ENCODE assay signal across 1 cellular context in genomic region chr17:48816774-48817590, GRCh38.
TF ChIP-seq lines count a peak whose summit lies in the region.

Gene TTLL6, minus strand, starts transcription at chr17:48817229. Its CDS starts 157 bp downstream, at chr17:48817072.

TF ChIP-seq in WTC11, 78 proteins besides CTCF, POLR2A, EP300 and RAD21 (continued from another document):
- peak; percentile 49; the same call in 1 of the 2 replicates for TF ChIP-seq ETV6 (CRISPR knock-in tag; IDR thresholded peaks at IDR 0.05)
- no peak for TF ChIP-seq IRF2 (CRISPR knock-in tag; IDR thresholded peaks at IDR 0.05; ENCODE audit: borderline replicate concordance, low read depth)
- TF ChIP-seq MXD4 (CRISPR knock-in tag; IDR thresholded peaks at IDR 0.05; ENCODE audit: borderline replicate concordance) = no peak
- TF ChIP-seq ARID4B (CRISPR knock-in tag; IDR thresholded peaks at IDR 0.05; ENCODE audit: borderline replicate concordance) = 0 out of 2 replicates have a peak, but pooled peaks have one; percentile 35
- TF ChIP-seq ERG (CRISPR knock-in tag; IDR thresholded peaks at IDR 0.05) = no peak
- TF ChIP-seq USF1 (CRISPR knock-in tag; IDR thresholded peaks at IDR 0.05) = no peak
- TF ChIP-seq GTF2I (CRISPR knock-in tag; conservative IDR thresholded peaks at IDR 0.05) = no peak
- TF ChIP-seq JUN (CRISPR knock-in tag; IDR thresholded peaks at IDR 0.05) = no peak
- TF ChIP-seq MYBL2 (CRISPR knock-in tag; IDR thresholded peaks at IDR 0.05) = no peak
- no peak for TF ChIP-seq E2F1 (CRISPR knock-in tag; IDR thresholded peaks at IDR 0.05)
- peak; percentile 33; the same call in 1 of the 2 replicates for TF ChIP-seq NFYB (CRISPR knock-in tag; conservative IDR thresholded peaks at IDR 0.05; ENCODE audit: low read depth)
- TF ChIP-seq ATF1 (CRISPR knock-in tag; IDR thresholded peaks at IDR 0.05) = no peak
- no peak for TF ChIP-seq ZSCAN18 (CRISPR knock-in tag; IDR thresholded peaks at IDR 0.05)
- 0 out of 2 replicates have a peak, but pooled peaks have one; percentile 48 for TF ChIP-seq NFE2L1 (CRISPR knock-in tag; IDR thresholded peaks at IDR 0.05)
- no peak for TF ChIP-seq ATF3 (CRISPR knock-in tag; conservative IDR thresholded peaks at IDR 0.05)
- TF ChIP-seq MLX (CRISPR knock-in tag; IDR thresholded peaks at IDR 0.05) = no peak
- peak; percentile 68; the same call in 1 of the 2 replicates for TF ChIP-seq E2F5 (CRISPR knock-in tag; IDR thresholded peaks at IDR 0.05)
- no peak for TF ChIP-seq ZNF425 (CRISPR knock-in tag; conservative IDR thresholded peaks at IDR 0.05)
- no peak for TF ChIP-seq ZNF263 (CRISPR knock-in tag; IDR thresholded peaks at IDR 0.05; ENCODE audit: low read depth)
- 0 out of 2 replicates have a peak, but pooled peaks have one; percentile 53 for TF ChIP-seq CBFB (CRISPR knock-in tag; IDR thresholded peaks at IDR 0.05; ENCODE audit: low read depth)
- TF ChIP-seq FOXP4 (CRISPR knock-in tag; IDR thresholded peaks at IDR 0.05) = peak; percentile 56; the same call in 1 of the 2 replicates
- TF ChIP-seq NR3C1 (CRISPR knock-in tag; conservative IDR thresholded peaks at IDR 0.05; ENCODE audit: low read depth) = no peak
- no peak for TF ChIP-seq PREB (CRISPR knock-in tag; IDR thresholded peaks at IDR 0.05; ENCODE audit: borderline replicate concordance)
- 0 out of 2 replicates have a peak, but pooled peaks have one; percentile 39 for TF ChIP-seq FOXP1 (CRISPR knock-in tag; IDR thresholded peaks at IDR 0.05; ENCODE audit: borderline replicate concordance)
- 0 out of 2 replicates have a peak, but pooled peaks have one; percentile 24 for TF ChIP-seq MAX (CRISPR knock-in tag; IDR thresholded peaks at IDR 0.05)
- peak; percentile 33; the same call in 1 of the 2 replicates for TF ChIP-seq FOXK1 (CRISPR knock-in tag; IDR thresholded peaks at IDR 0.05)
- TF ChIP-seq SMAD4 (CRISPR knock-in tag; IDR thresholded peaks at IDR 0.05) = no peak
